ENCODE assay signal across 18 cellular contexts in genomic region chr12:40209886-40210285, GRCh38. TPM values are rescaled to one million over a fixed set of nuclear protein-coding genes. Genes with fewer than 3 reads are reported as not detected.
"Had no signal": no experiment of that assay in that cellular context is flagged by ENCODE, and none has a peak within 500 bp of the region (broad histone marks: within the 10 kb centered on the region; RNA-seq: fewer than 3 reads in every experiment).

No MANE protein-coding gene starts in this region.

- ATAC-seq: activated T-cell treated with anti-CD3 and anti-CD28 coated beads, Interleukin-2, amount 50 U/mL, for 4 hours; esophagus mucosa; right cardiac atrium; stimulated activated effector memory CD8-positive, alpha-beta T cell treated with anti-CD3 and anti-CD28 coated beads, Interleukin-12 subunit alpha, Interleukin-12 subunit beta, amount 100 ng/mL, for 72 hours had no signal

- H3K4me3 ChIP-seq: pancreas, smooth muscle cell, transverse colon had no signal

- H3K27me3 ChIP-seq: brain microvascular endothelial cell, pancreas, transverse colon had no signal

- DNase-seq: activated CD4-positive, alpha-beta T cell treated with anti-CD3 and anti-CD28 coated beads, Interleukin-2, amount 50 U/mL, for 48 hours; activated CD4-positive, CD25-positive, alpha-beta regulatory T cell treated with anti-CD3 and anti-CD28 coated beads, Interleukin-2, amount 50 U/mL, for 72 hours; activated gamma-delta T cell; activated naive CD8-positive, alpha-beta T cell treated with anti-CD3 and anti-CD28 coated beads for 36 hours; activated T-cell treated with anti-CD3 and anti-CD28 coated beads, Interleukin-2, amount 50 U/mL, for 4 hours; brain microvascular endothelial cell; cerebellar nuclear complex; dermis blood vessel endothelial cell; endodermal cell; pancreas; right cardiac atrium; SW 1271; transverse colon had no signal

- H3K27ac ChIP-seq: brain microvascular endothelial cell, pancreas had no signal

- H3K27ac Mint-ChIP-seq: activated naive CD8-positive, alpha-beta T cell treated with anti-CD3 and anti-CD28 coated beads for 36 hours; endodermal cell; stimulated activated effector memory CD8-positive, alpha-beta T cell treated with anti-CD3 and anti-CD28 coated beads, Interleukin-12 subunit alpha, Interleukin-12 subunit beta, amount 100 ng/mL, for 72 hours; T-helper 2 cell treated with Interferon-gamma antibody and Interleukin-4, amounts not matched to agents 5 μg/mL and 100 μg/mL, for 36 hours had no signal

- H3K4me3 Mint-ChIP-seq: activated naive CD8-positive, alpha-beta T cell treated with anti-CD3 and anti-CD28 coated beads for 36 hours; activated T-cell treated with anti-CD3 and anti-CD28 coated beads, Interleukin-2, amount 50 U/mL, for 4 hours; endodermal cell; neural crest cell; stimulated activated effector memory CD8-positive, alpha-beta T cell treated with anti-CD3 and anti-CD28 coated beads, Interleukin-12 subunit alpha, Interleukin-12 subunit beta, amount 100 ng/mL, for 72 hours; T-helper 2 cell treated with Interferon-gamma antibody and Interleukin-4, amounts not matched to agents 5 μg/mL and 100 μg/mL, for 36 hours had no signal

- H3K9me3 ChIP-seq: pancreas, transverse colon had no signal

- H3K4me1 Mint-ChIP-seq: activated naive CD8-positive, alpha-beta T cell treated with anti-CD3 and anti-CD28 coated beads for 36 hours; endodermal cell; neural crest cell; stimulated activated effector memory CD8-positive, alpha-beta T cell treated with anti-CD3 and anti-CD28 coated beads, Interleukin-12 subunit alpha, Interleukin-12 subunit beta, amount 100 ng/mL, for 72 hours had no signal

- H3K27me3 Mint-ChIP-seq: activated naive CD8-positive, alpha-beta T cell treated with anti-CD3 and anti-CD28 coated beads for 36 hours had no signal

- H3K36me3 Mint-ChIP-seq: activated naive CD8-positive, alpha-beta T cell treated with anti-CD3 and anti-CD28 coated beads for 36 hours; stimulated activated effector memory CD8-positive, alpha-beta T cell treated with anti-CD3 and anti-CD28 coated beads, Interleukin-12 subunit alpha, Interleukin-12 subunit beta, amount 100 ng/mL, for 72 hours had no signal

- H3K36me3 ChIP-seq: brain microvascular endothelial cell, pancreas, transverse colon had no signal

- H3K4me1 ChIP-seq: pancreas had no signal

- H3K9me3 Mint-ChIP-seq: activated naive CD8-positive, alpha-beta T cell treated with anti-CD3 and anti-CD28 coated beads for 36 hours; activated T-cell treated with anti-CD3 and anti-CD28 coated beads, Interleukin-2, amount 50 U/mL, for 4 hours; stimulated activated effector memory CD8-positive, alpha-beta T cell treated with anti-CD3 and anti-CD28 coated beads, Interleukin-12 subunit alpha, Interleukin-12 subunit beta, amount 100 ng/mL, for 72 hours had no signal

RNA-seq across cellular contexts. Expression of gene LRRK2, which starts 14.9 kb away (rescaled TPM):
- total RNA-seq: smooth muscle cell had no signal
- polyA plus RNA-seq: smooth muscle cell had no signal
